In the genomic region with DNA sequence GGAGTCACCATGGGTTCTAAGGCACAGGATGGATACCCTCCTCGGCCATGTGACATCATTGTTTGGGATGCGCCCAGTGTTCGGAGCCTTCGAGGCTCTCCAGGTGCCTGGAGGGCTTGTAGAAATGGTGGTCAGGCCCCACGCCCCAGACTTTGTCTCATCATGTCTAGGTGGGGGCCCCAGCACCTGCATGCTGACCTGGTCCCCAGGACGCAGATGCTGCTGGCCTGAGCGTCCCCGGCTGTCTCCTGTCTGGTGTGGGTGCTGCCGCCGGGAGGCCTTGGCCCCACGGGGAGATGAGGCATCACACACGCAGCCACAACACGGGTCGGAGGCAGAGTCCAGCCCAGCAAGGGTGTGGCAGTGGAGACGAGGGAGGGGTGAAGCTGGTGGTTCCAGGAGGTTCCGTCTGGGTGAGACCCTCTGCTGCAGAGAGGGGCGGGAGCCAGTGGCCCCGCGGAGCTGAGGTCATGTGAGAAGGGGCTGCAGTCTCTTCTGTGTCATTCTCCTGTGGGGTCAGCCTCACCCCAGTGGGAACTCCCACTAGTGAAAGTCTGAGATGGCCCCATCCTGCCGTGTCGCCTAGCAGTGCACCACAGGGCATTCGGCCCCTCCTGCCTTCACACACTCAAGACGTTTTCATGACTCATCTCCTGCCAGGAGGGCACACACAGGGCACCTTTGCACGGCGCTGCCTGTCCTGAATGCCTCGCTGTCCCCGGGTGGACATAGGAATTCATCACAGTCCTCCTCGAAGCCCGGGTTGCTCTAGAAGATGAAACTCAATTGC, we compare ENCODE assay signal across 27 cellular contexts. TPM values are rescaled to one million over a fixed set of nuclear protein-coding genes. Genes with fewer than 3 reads are reported as not detected.
"Had no signal": no experiment of that assay in that cellular context is flagged by ENCODE, and none has a peak within 500 bp of the region (broad histone marks: within the 10 kb centered on the region; RNA-seq: fewer than 3 reads in every experiment).

No MANE protein-coding gene starts in this region.

- H3K4me3 ChIP-seq: colonic mucosa, esophagus muscularis mucosa, gastroesophageal sphincter, heart left ventricle, hepatocyte, left lung, mucosa of descending colon, neural progenitor cell, psoas muscle, skin epidermis, spleen, testis, tibial artery had no signal

- H3K4me3 Mint-ChIP-seq: dendritic cell treated with granulocyte-macrophage colony-stimulating factor and Interleukin-4, amounts not matched to agents 40 ng/mL and 50 ng/mL, for 4 days; mesothelial cell of epicardium; naive B cell; natural killer cell treated with Interleukin-12 subunit alpha and Interleukin-12 subunit beta and Interleukin-15 and Interleukin-18, amount 100 ng/mL, for 72 hours; neural progenitor cell; stimulated activated memory B cell treated with anti-CD40 and anti-IgM and Interleukin-4, amounts not matched to agents 10 μg/mL and 1 μg/mL and 100 μg/mL, for 72 hours; type B pancreatic cell had no signal

- H3K36me3 ChIP-seq: colonic mucosa, esophagus muscularis mucosa, gastroesophageal sphincter, heart left ventricle, left lung, neural progenitor cell, spleen, tibial artery had no signal

- H3K27me3 ChIP-seq: colonic mucosa, hepatocyte, neural progenitor cell, testis had no signal

- H3K9me3 Mint-ChIP-seq: dendritic cell treated with granulocyte-macrophage colony-stimulating factor and Interleukin-4, amounts not matched to agents 40 ng/mL and 50 ng/mL, for 4 days; mesothelial cell of epicardium; naive B cell; natural killer cell treated with Interleukin-12 subunit alpha and Interleukin-12 subunit beta and Interleukin-15 and Interleukin-18, amount 100 ng/mL, for 72 hours; neural progenitor cell; stimulated activated memory B cell treated with anti-CD40 and anti-IgM and Interleukin-4, amounts not matched to agents 10 μg/mL and 1 μg/mL and 100 μg/mL, for 72 hours; type B pancreatic cell had no signal

- H3K4me1 Mint-ChIP-seq: mesothelial cell of epicardium, naive B cell, neural progenitor cell had no signal

- DNase-seq: colonic mucosa; effector CD8-positive, alpha-beta T cell; foreskin keratinocyte; kidney; mesenchymal stem cell; mucosa of descending colon; naive B cell; psoas muscle; spleen; stimulated activated CD4-positive, alpha-beta T cell treated with anti-CD3 and anti-CD28 coated beads, Interleukin-4, amount 100 ng/mL, for 4 hours; stimulated activated naive CD8-positive, alpha-beta T cell treated with anti-CD3 and anti-CD28 coated beads, Interleukin-15, Interleukin-2, amounts not matched to agents 100 U/mL and 50 U/mL, for 24 hours; tibial artery had no signal

- H2AFZ ChIP-seq: hepatocyte, neural progenitor cell had no signal

- H3K27ac Mint-ChIP-seq: dendritic cell treated with granulocyte-macrophage colony-stimulating factor and Interleukin-4, amounts not matched to agents 40 ng/mL and 50 ng/mL, for 4 days; mesothelial cell of epicardium; natural killer cell treated with Interleukin-12 subunit alpha and Interleukin-12 subunit beta and Interleukin-15 and Interleukin-18, amount 100 ng/mL, for 72 hours; neural progenitor cell; stimulated activated memory B cell treated with anti-CD40 and anti-IgM and Interleukin-4, amounts not matched to agents 10 μg/mL and 1 μg/mL and 100 μg/mL, for 72 hours; type B pancreatic cell had no signal

- H3K4me2 ChIP-seq: hepatocyte, neural progenitor cell had no signal

- H3K9ac ChIP-seq: neural progenitor cell had no signal

- H3K27ac ChIP-seq: colonic mucosa, esophagus muscularis mucosa, foreskin keratinocyte, gastroesophageal sphincter, heart left ventricle, hepatocyte, left lung, neural progenitor cell, psoas muscle, skin epidermis, spleen, testis, tibial artery had no signal

- H3K9me3 ChIP-seq: colonic mucosa, esophagus muscularis mucosa, gastroesophageal sphincter, left lung, mucosa of descending colon, psoas muscle, testis, tibial artery had no signal

- H3K79me2 ChIP-seq: hepatocyte had no signal

- H3K4me1 ChIP-seq: colonic mucosa, esophagus muscularis mucosa, foreskin keratinocyte, gastroesophageal sphincter, heart left ventricle, left lung, neural progenitor cell, psoas muscle, spleen, testis had no signal

- H3K36me3 Mint-ChIP-seq: naive B cell; natural killer cell treated with Interleukin-12 subunit alpha and Interleukin-12 subunit beta and Interleukin-15 and Interleukin-18, amount 100 ng/mL, for 72 hours; neural progenitor cell; stimulated activated memory B cell treated with anti-CD40 and anti-IgM and Interleukin-4, amounts not matched to agents 10 μg/mL and 1 μg/mL and 100 μg/mL, for 72 hours; type B pancreatic cell had no signal

- ATAC-seq: gastroesophageal sphincter; left lung; mucosa of descending colon; psoas muscle; stimulated activated memory B cell treated with anti-CD40 and anti-IgM and Interleukin-4, amounts not matched to agents 10 μg/mL and 1 μg/mL and 100 μg/mL, for 72 hours; stimulated activated naive CD8-positive, alpha-beta T cell treated with anti-CD3 and anti-CD28 coated beads, Interleukin-15, Interleukin-2, amounts not matched to agents 100 U/mL and 50 U/mL, for 24 hours had no signal

RNA-seq across cellular contexts. Expression of a gene that starts 46.6 kb away (rescaled TPM):
- total RNA-seq: fibroblast of lung; foreskin keratinocyte; lower leg skin; natural killer cell treated with Interleukin-12 subunit alpha and Interleukin-12 subunit beta and Interleukin-15 and Interleukin-18, amount 100 ng/mL, for 72 hours; spleen had no signal
- polyA plus RNA-seq: foreskin keratinocyte had no signal
